Comparison of ENCODE assay signal across 9 cellular contexts in genomic region chr1:174953657-174954435, GRCh38. TPM values are rescaled to one million over a fixed set of nuclear protein-coding genes. Genes with fewer than 3 reads are reported as not detected.
DNase-seq lines count a peak whose midpoint lies in the region; ATAC-seq, FAIRE-seq and TF ChIP-seq lines count a peak whose summit lies in the region.
"Had no signal": no experiment of that assay in that cellular context is flagged by ENCODE, and none has a peak within 500 bp of the region (broad histone marks: within the 10 kb centered on the region; RNA-seq: fewer than 3 reads in every experiment).

No MANE protein-coding gene starts in this region.

- peak overlapping the region in 2 of 3 donors; percentile 2 to 41 for H3K27ac ChIP-seq in right lobe of liver

- POLR2A ChIA-PET in MCF 10A (lab: Yijun Ruan, JAX), result interaction anchor here (1.1 to 1.5 kb wide), 2 partner anchors 11 to 12 kb away, joined by 4 read pairs; no protein-coding TSS in a partner anchor

- H3K27me3 ChIP-seq in right lobe of liver, result no peaks in the 10 kb centered on the region

- H3K4me3 ChIP-seq in right lobe of liver, result no peak overlapping the region

- CTCF ChIA-PET in MCF 10A (lab: Yijun Ruan, JAX), result interaction anchor here (0.6 to 1.1 kb wide), 4 partner anchors 12 to 244 kb away, joined by 3 to 5 read pairs (median 4); no protein-coding TSS in a partner anchor

- DNase-seq in GM12891 (ENCODE audit: insufficient read length, low spot score) (no peak), NCI-H524 treated with DMSO at 0.1 percent for 48 hours (lab: John Stamatoyannopoulos, UW) (peak; percentile 25), right lobe of liver (no peak), T1000 (lab: John Stamatoyannopoulos, UW) (no peak), MCF 10A (ENCODE audit: unreplicated experiment) (no peak)
- no peak for DNase-seq in stimulated activated CD4-positive, alpha-beta T cell treated with anti-CD3 and anti-CD28 coated beads, Interleukin-4, amount 100 ng/mL, for 24 hours

- H3K36me3 Mint-ChIP-seq in MCF 10A (ENCODE audit: insufficient read depth, unreplicated experiment), result no peaks in the 10 kb centered on the region

- no peak overlapping the region for H3K4me3 Mint-ChIP-seq in MCF 10A (ENCODE audit: unreplicated experiment)

- intact Hi-C loops in right lobe of liver (cut with DNase I), result no loop called here
- intact Hi-C loops in MCF 10A (cut with micrococcal nuclease), result no loop called here

- peak; percentile 35 for FAIRE-seq in GM12891 (lab: Jason Lieb, UNC)
- FAIRE-seq: H1 had no signal

- H3K4me1 Mint-ChIP-seq in MCF 10A (ENCODE audit: insufficient read depth, unreplicated experiment), result no peaks in the 10 kb centered on the region

- no TSS peak for BruUV-seq in MCF 10A (replicated peaks; lab: Mats Ljungman, UMichigan)

- no peaks in the 10 kb centered on the region for H3K27me3 Mint-ChIP-seq in MCF 10A (ENCODE audit: insufficient read depth, unreplicated experiment)

- no peak overlapping the region for H3K27ac Mint-ChIP-seq in MCF 10A (ENCODE audit: low read depth, unreplicated experiment)

- peaks cover 0 to 22% (median 10%) of the 10 kb centered on the region in 4 donors for H3K4me1 ChIP-seq in right lobe of liver

- 34% methylated on average over 8 of the region's 8 CpGs for WGBS in right lobe of liver (ENCODE audit: insufficient coverage, low coverage, low lambda C conversion rate, missing lambda C conversion rate)

- H3K36me3 ChIP-seq in right lobe of liver, result no peaks in the 10 kb centered on the region

- no peaks in the 10 kb centered on the region for H3K9me3 Mint-ChIP-seq in MCF 10A (ENCODE audit: unreplicated experiment)

- peak; percentile 51 for ATAC-seq in HG02970 (IDR thresholded peaks at IDR 0.05; ENCODE audit: low FRiP score, unreplicated experiment)
- ATAC-seq in right lobe of liver, result peak; percentile 57 to 82 (median 68)
- no peak for ATAC-seq in GM18870 (IDR thresholded peaks at IDR 0.05; ENCODE audit: unreplicated experiment)

- TF ChIP-seq CTCF in right lobe of liver (IDR thresholded peaks at IDR 0.05) (no peak), MCF 10A (IDR thresholded peaks at IDR 0.05; ENCODE audit: unreplicated experiment) (no peak)

- TF ChIP-seq POLR2A in GM12891 (IDR thresholded peaks at IDR 0.05; ENCODE audit: low read depth, low read length), result no peak
- TF ChIP-seq POLR2A in right lobe of liver (IDR thresholded peaks at IDR 0.05), result no peak

- H3K9me3 ChIP-seq in right lobe of liver, result no peaks in the 10 kb centered on the region

TF ChIP-seq in GM12891, 5 proteins besides CTCF, POLR2A, EP300 and RAD21:
- TF ChIP-seq POU2F2 (IDR thresholded peaks at IDR 0.05; ENCODE audit: low read depth, low read length), result no peak
- no peak for TF ChIP-seq PAX5 (IDR thresholded peaks at IDR 0.05; ENCODE audit: insufficient read depth, low read length, severe bottlenecking)
- no peak for TF ChIP-seq POLR2AphosphoS5 (IDR thresholded peaks at IDR 0.05; ENCODE audit: low read depth, low read length)
- no peak for TF ChIP-seq TAF1 (IDR thresholded peaks at IDR 0.05; ENCODE audit: low read depth, low read length)
- TF ChIP-seq SPI1 (IDR thresholded peaks at IDR 0.05; ENCODE audit: low read depth, low read length), result no peak
TF ChIP-seq in GM12891: peak in this region for 0.

RNA-seq across cellular contexts. Expression of gene CACYBP, which starts 45.9 kb away (rescaled TPM):
- 124 TPM for polyA plus RNA-seq in GM12891 (2012; ENCODE audit: low read depth, missing spikeins)
- total RNA-seq in right lobe of liver, result 10 to 100 TPM; 20.3 to 60.0 (median 31.2) TPM
- total RNA-seq in MCF 10A (2022), result 169 and 205 TPM in 2 replicates
